1 cellular context compared by ENCODE assay signal in the genomic region with DNA sequence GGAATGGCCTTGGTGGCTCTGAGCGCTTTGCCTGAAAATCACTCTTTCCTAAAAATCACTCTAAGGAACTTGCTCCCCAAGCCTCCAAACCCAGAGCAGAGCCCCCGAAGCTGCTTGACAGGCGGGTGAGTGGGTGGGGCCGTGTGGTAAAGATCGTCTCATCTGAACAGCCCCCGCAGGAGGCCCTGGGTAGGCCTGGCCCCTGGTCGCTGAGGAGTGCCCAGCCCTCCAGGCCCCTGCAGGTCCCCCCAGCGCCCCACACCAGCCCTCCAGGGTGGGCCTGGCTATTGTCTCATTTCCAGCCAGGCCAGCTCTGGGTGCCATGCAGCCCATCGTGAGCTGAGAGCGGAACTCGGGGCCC.
TF ChIP-seq lines count a peak whose summit lies in the region.

No MANE protein-coding gene starts in this region.

TF ChIP-seq in A549, 52 proteins besides CTCF, POLR2A, EP300 and RAD21:
- no peak for TF ChIP-seq HOXA7 (CRISPR knock-in tag; IDR thresholded peaks at IDR 0.05)
- TF ChIP-seq, protein P1, sequence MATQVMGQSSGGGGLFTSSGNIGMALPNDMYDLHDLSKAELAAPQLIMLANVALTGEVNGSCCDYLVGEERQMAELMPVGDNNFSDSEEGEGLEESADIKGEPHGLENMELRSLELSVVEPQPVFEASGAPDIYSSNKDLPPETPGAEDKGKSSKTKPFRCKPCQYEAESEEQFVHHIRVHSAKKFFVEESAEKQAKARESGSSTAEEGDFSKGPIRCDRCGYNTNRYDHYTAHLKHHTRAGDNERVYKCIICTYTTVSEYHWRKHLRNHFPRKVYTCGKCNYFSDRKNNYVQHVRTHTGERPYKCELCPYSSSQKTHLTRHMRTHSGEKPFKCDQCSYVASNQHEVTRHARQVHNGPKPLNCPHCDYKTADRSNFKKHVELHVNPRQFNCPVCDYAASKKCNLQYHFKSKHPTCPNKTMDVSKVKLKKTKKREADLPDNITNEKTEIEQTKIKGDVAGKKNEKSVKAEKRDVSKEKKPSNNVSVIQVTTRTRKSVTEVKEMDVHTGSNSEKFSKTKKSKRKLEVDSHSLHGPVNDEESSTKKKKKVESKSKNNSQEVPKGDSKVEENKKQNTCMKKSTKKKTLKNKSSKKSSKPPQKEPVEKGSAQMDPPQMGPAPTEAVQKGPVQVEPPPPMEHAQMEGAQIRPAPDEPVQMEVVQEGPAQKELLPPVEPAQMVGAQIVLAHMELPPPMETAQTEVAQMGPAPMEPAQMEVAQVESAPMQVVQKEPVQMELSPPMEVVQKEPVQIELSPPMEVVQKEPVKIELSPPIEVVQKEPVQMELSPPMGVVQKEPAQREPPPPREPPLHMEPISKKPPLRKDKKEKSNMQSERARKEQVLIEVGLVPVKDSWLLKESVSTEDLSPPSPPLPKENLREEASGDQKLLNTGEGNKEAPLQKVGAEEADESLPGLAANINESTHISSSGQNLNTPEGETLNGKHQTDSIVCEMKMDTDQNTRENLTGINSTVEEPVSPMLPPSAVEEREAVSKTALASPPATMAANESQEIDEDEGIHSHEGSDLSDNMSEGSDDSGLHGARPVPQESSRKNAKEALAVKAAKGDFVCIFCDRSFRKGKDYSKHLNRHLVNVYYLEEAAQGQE (IDR thresholded peaks at IDR 0.05), result no peak
- no peak for TF ChIP-seq ZFP36 (IDR thresholded peaks at IDR 0.05; ENCODE audit: borderline replicate concordance, partially characterized antibody)
- TF ChIP-seq FOSB (CRISPR knock-in tag; IDR thresholded peaks at IDR 0.05), result no peak
- no peak for TF ChIP-seq FOXS1 (CRISPR knock-in tag; IDR thresholded peaks at IDR 0.05)
- no peak for TF ChIP-seq TFCP2L1 (CRISPR knock-in tag; IDR thresholded peaks at IDR 0.05)
- no peak for TF ChIP-seq ZSCAN20 (CRISPR knock-in tag; IDR thresholded peaks at IDR 0.05)
- no peak for TF ChIP-seq EHF (CRISPR knock-in tag; IDR thresholded peaks at IDR 0.05)
- TF ChIP-seq, protein P2, sequence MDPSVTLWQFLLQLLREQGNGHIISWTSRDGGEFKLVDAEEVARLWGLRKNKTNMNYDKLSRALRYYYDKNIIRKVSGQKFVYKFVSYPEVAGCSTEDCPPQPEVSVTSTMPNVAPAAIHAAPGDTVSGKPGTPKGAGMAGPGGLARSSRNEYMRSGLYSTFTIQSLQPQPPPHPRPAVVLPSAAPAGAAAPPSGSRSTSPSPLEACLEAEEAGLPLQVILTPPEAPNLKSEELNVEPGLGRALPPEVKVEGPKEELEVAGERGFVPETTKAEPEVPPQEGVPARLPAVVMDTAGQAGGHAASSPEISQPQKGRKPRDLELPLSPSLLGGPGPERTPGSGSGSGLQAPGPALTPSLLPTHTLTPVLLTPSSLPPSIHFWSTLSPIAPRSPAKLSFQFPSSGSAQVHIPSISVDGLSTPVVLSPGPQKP (IDR thresholded peaks at IDR 0.05; ENCODE audit: low read depth, low read length), result no peak
- TF ChIP-seq MAFK (IDR thresholded peaks at IDR 0.05; ENCODE audit: partially characterized antibody), result no peak
